ENCODE assay signal across 28 cellular contexts in the genomic region with DNA sequence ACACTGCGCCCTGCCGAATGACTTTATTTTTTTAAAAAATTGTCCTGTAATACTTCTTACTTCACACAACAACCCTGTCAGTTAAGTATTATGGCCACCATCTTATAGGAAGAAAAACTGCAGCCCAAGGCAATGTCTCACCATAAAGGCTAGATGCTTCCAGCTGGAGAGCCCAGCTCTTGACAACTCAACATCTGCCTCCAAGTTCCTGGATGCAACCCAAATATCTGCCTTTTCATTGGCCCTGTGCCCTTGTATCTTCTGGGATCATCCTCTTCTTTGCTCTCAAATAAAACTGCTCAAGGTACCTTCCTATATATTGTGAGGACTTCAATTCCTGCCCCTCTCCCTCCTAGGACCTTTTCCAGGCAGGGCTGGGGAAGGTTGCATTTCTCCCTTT.
"Had no signal": no experiment of that assay in that cellular context is flagged by ENCODE, and none has a peak within 500 bp of the region (broad histone marks: within the 10 kb centered on the region; RNA-seq: fewer than 3 reads in every experiment).

No MANE protein-coding gene starts in this region.

- H3K27ac Mint-ChIP-seq: activated T-cell treated with anti-CD3 and anti-CD28 coated beads, Interleukin-2, amount 50 U/mL, for 24 hours; dendritic cell treated with granulocyte-macrophage colony-stimulating factor and Interleukin-4, amounts not matched to agents 40 ng/mL and 50 ng/mL, for 4 days; stimulated activated effector memory CD8-positive, alpha-beta T cell treated with anti-CD3 and anti-CD28 coated beads, Interleukin-12 subunit alpha, Interleukin-12 subunit beta, amount 100 ng/mL, for 72 hours; stimulated activated naive CD8-positive, alpha-beta T cell treated with anti-CD3 and anti-CD28 coated beads, Interleukin-15, amount 100 ng/mL, for 72 hours; T-helper 17 cell; type B pancreatic cell had no signal

- H3K36me3 ChIP-seq: esophagus muscularis mucosa, lower lobe of right lung, ovary, sigmoid colon, vagina, WERI-Rb-1 had no signal

- DNase-seq: activated CD4-positive, alpha-beta T cell treated with anti-CD3 and anti-CD28 coated beads for 48 hours; activated CD4-positive, alpha-beta T cell treated with anti-CD3 and anti-CD28 coated beads, Interleukin-2, amount 50 U/mL, for 48 hours; activated CD8-positive, alpha-beta memory T cell treated with anti-CD3 and anti-CD28 coated beads, Interleukin-2, amount 50 U/mL, for 4 hours; activated gamma-delta T cell treated with Interleukin-2 at 50 U/mL for 16 hours; activated naive CD4-positive, alpha-beta T cell treated with anti-CD3 and anti-CD28 coated beads, Interleukin-2, amount 50 U/mL, for 16 hours; activated T-cell treated with anti-CD3 and anti-CD28 coated beads, Interleukin-2, amount 50 U/mL, for 24 hours; amniotic stem cell; caudate nucleus; kidney glomerular epithelial cell; lower lobe of right lung; naive B cell; ovary; psoas muscle; small intestine; stimulated activated CD4-positive, alpha-beta T cell treated with anti-CD3 and anti-CD28 coated beads, Interleukin-4, amount 100 ng/mL, for 24 hours; stimulated activated naive CD8-positive, alpha-beta T cell treated with anti-CD3 and anti-CD28 coated beads, Interleukin-15, amount 100 ng/mL, for 72 hours; substantia nigra; T-helper 17 cell; T1000; WERI-Rb-1 had no signal

- ATAC-seq: activated CD4-positive, CD25-positive, alpha-beta regulatory T cell treated with anti-CD3 and anti-CD28 coated beads, Interleukin-2, amount 50 U/mL, for 24 hours; left lobe of liver; lower lobe of right lung; psoas muscle; stimulated activated effector memory CD8-positive, alpha-beta T cell treated with anti-CD3 and anti-CD28 coated beads, Interleukin-12 subunit alpha, Interleukin-12 subunit beta, amount 100 ng/mL, for 72 hours; stimulated activated naive CD8-positive, alpha-beta T cell treated with anti-CD3 and anti-CD28 coated beads, Interleukin-15, amount 100 ng/mL, for 72 hours; T-helper 17 cell had no signal

- H3K27me3 Mint-ChIP-seq: activated T-cell treated with anti-CD3 and anti-CD28 coated beads, Interleukin-2, amount 50 U/mL, for 24 hours; dendritic cell treated with granulocyte-macrophage colony-stimulating factor and Interleukin-4, amounts not matched to agents 40 ng/mL and 50 ng/mL, for 4 days; stimulated activated naive CD8-positive, alpha-beta T cell treated with anti-CD3 and anti-CD28 coated beads, Interleukin-15, amount 100 ng/mL, for 72 hours; type B pancreatic cell had no signal

- H3K4me3 Mint-ChIP-seq: activated T-cell treated with anti-CD3 and anti-CD28 coated beads, Interleukin-2, amount 50 U/mL, for 24 hours; dendritic cell treated with granulocyte-macrophage colony-stimulating factor and Interleukin-4, amounts not matched to agents 40 ng/mL and 50 ng/mL, for 4 days; naive B cell; stimulated activated effector memory CD8-positive, alpha-beta T cell treated with anti-CD3 and anti-CD28 coated beads, Interleukin-12 subunit alpha, Interleukin-12 subunit beta, amount 100 ng/mL, for 72 hours; stimulated activated naive CD8-positive, alpha-beta T cell treated with anti-CD3 and anti-CD28 coated beads, Interleukin-15, amount 100 ng/mL, for 72 hours; T-helper 17 cell; type B pancreatic cell had no signal

- H3K27ac ChIP-seq: esophagus muscularis mucosa, lower lobe of right lung, ovary, psoas muscle, sigmoid colon, vagina, WERI-Rb-1 had no signal

- H3K36me3 Mint-ChIP-seq: naive B cell; stimulated activated effector memory CD8-positive, alpha-beta T cell treated with anti-CD3 and anti-CD28 coated beads, Interleukin-12 subunit alpha, Interleukin-12 subunit beta, amount 100 ng/mL, for 72 hours; type B pancreatic cell had no signal

- H3K9me3 Mint-ChIP-seq: activated T-cell treated with anti-CD3 and anti-CD28 coated beads, Interleukin-2, amount 50 U/mL, for 24 hours; dendritic cell treated with granulocyte-macrophage colony-stimulating factor and Interleukin-4, amounts not matched to agents 40 ng/mL and 50 ng/mL, for 4 days; naive B cell; stimulated activated effector memory CD8-positive, alpha-beta T cell treated with anti-CD3 and anti-CD28 coated beads, Interleukin-12 subunit alpha, Interleukin-12 subunit beta, amount 100 ng/mL, for 72 hours; stimulated activated naive CD8-positive, alpha-beta T cell treated with anti-CD3 and anti-CD28 coated beads, Interleukin-15, amount 100 ng/mL, for 72 hours had no signal

- H3K4me1 ChIP-seq: lower lobe of right lung, psoas muscle, sigmoid colon, vagina had no signal

- H3K9me3 ChIP-seq: esophagus muscularis mucosa, lower lobe of right lung, ovary, psoas muscle, sigmoid colon, vagina had no signal

- H3K27me3 ChIP-seq: esophagus muscularis mucosa, ovary, sigmoid colon, vagina had no signal

- H3K4me3 ChIP-seq: esophagus muscularis mucosa, lower lobe of right lung, ovary, psoas muscle, sigmoid colon, vagina had no signal
